Comparison of ENCODE assay signal across 15 cellular contexts in genomic region chr6:143514996-143515760, GRCh38. TPM values are rescaled to one million over a fixed set of nuclear protein-coding genes. Genes with fewer than 3 reads are reported as not detected.
DNase-seq lines count a peak whose midpoint lies in the region; ATAC-seq and TF ChIP-seq lines count a peak whose summit lies in the region.
"Had no signal": no experiment of that assay in that cellular context is flagged by ENCODE, and none has a peak within 500 bp of the region (broad histone marks: within the 10 kb centered on the region; RNA-seq: fewer than 3 reads in every experiment).

No MANE protein-coding gene starts in this region.

- no peak for TF ChIP-seq EP300 in sigmoid colon (IDR thresholded peaks at IDR 0.05)

- H3K27me3 ChIP-seq in body of pancreas (no peaks in the 10 kb centered on the region), cardiac muscle cell (no peaks in the 10 kb centered on the region), sigmoid colon (no peaks in the 10 kb centered on the region)
- no peaks in the 10 kb centered on the region for H3K27me3 ChIP-seq in naive thymus-derived CD4-positive, alpha-beta T cell (ENCODE audit: control insufficient read depth in 2 of 2, insufficient read depth in 2 of 2, low read length in 2 of 2)

- no peak for ATAC-seq in body of pancreas
- ATAC-seq in naive thymus-derived CD4-positive, alpha-beta T cell, result no peak
- no peak for ATAC-seq in HG03095 (IDR thresholded peaks at IDR 0.05; ENCODE audit: unreplicated experiment)
- ATAC-seq: stimulated activated memory B cell treated with anti-CD40 and anti-IgM and Interleukin-4, amounts not matched to agents 10 μg/mL and 1 μg/mL and 100 μg/mL, for 72 hours had no signal

- CTCF ChIA-PET in naive thymus-derived CD4-positive, alpha-beta T cell (lab: Charles Lee), result interaction anchor here (0.8 kb wide), 1 partner anchor 36 kb away, joined by 3 read pairs; no protein-coding TSS in a partner anchor

- POLR2A ChIA-PET in naive thymus-derived CD4-positive, alpha-beta T cell (lab: Charles Lee), result interaction anchor here (0.7 kb wide), 1 partner anchor 1016 kb away, joined by 3 read pairs; no protein-coding TSS in a partner anchor

- H3K27me3 Mint-ChIP-seq in naive thymus-derived CD4-positive, alpha-beta T cell, result no peaks in the 10 kb centered on the region
- H3K27me3 Mint-ChIP-seq in glutamatergic neuron (ENCODE audit: unreplicated experiment), result no peaks in the 10 kb centered on the region
- H3K27me3 Mint-ChIP-seq: stimulated activated memory B cell treated with anti-CD40 and anti-IgM and Interleukin-4, amounts not matched to agents 10 μg/mL and 1 μg/mL and 100 μg/mL, for 72 hours had no signal

- no peaks in the 10 kb centered on the region for H3K9me3 ChIP-seq in body of pancreas
- no peaks in the 10 kb centered on the region for H3K9me3 ChIP-seq in cardiac muscle cell (ENCODE audit: low read depth)
- no peaks in the 10 kb centered on the region for H3K9me3 ChIP-seq in sigmoid colon
- no peaks in the 10 kb centered on the region for H3K9me3 ChIP-seq in naive thymus-derived CD4-positive, alpha-beta T cell (ENCODE audit: control insufficient read depth in 2 of 3, low read length in 3 of 3)
- H3K9me3 ChIP-seq: prostate gland had no signal

- H3K4me3 Mint-ChIP-seq in naive thymus-derived CD4-positive, alpha-beta T cell, result no peak overlapping the region
- H3K4me3 Mint-ChIP-seq in glutamatergic neuron (ENCODE audit: unreplicated experiment), result no peak overlapping the region
- H3K4me3 Mint-ChIP-seq: activated naive CD4-positive, alpha-beta T cell treated with anti-CD3 and anti-CD28 coated beads, Interleukin-2, amount 10 ng/mL, durations not matched to agents 7 days and 5 days; stimulated activated memory B cell treated with anti-CD40 and anti-IgM and Interleukin-4, amounts not matched to agents 10 μg/mL and 1 μg/mL and 100 μg/mL, for 72 hours had no signal

- no peaks in the 10 kb centered on the region for H3K36me3 ChIP-seq in body of pancreas (replicated peaks in 1 of 2; ENCODE audit: insufficient read depth in 1 of 2, low read depth in 2 of 2)
- no peaks in the 10 kb centered on the region for H3K36me3 ChIP-seq in cardiac muscle cell
- H3K36me3 ChIP-seq in sigmoid colon, result no peaks in the 10 kb centered on the region
- no peaks in the 10 kb centered on the region for H3K36me3 ChIP-seq in naive thymus-derived CD4-positive, alpha-beta T cell (ENCODE audit: control insufficient read depth in 2 of 3, insufficient read depth in 3 of 3, low read length in 3 of 3)
- H3K36me3 ChIP-seq: BLaER1, prostate gland had no signal

- H3K4me1 Mint-ChIP-seq in naive thymus-derived CD4-positive, alpha-beta T cell, result peaks cover 17 to 43% (median 23%) of the 10 kb centered on the region in 7 donors
- no peaks in the 10 kb centered on the region for H3K4me1 Mint-ChIP-seq in glutamatergic neuron (ENCODE audit: low read depth, unreplicated experiment)

- TF ChIP-seq POLR2A in body of pancreas (IDR thresholded peaks at IDR 0.05), result no peak
- no peak for TF ChIP-seq POLR2A in sigmoid colon (IDR thresholded peaks at IDR 0.05)

- peaks cover 5 to 15% (median 10%) of the 10 kb centered on the region in 5 donors for H3K36me3 Mint-ChIP-seq in naive thymus-derived CD4-positive, alpha-beta T cell
- H3K36me3 Mint-ChIP-seq in glutamatergic neuron (ENCODE audit: unreplicated experiment), result no peaks in the 10 kb centered on the region
- H3K36me3 Mint-ChIP-seq: stimulated activated memory B cell treated with anti-CD40 and anti-IgM and Interleukin-4, amounts not matched to agents 10 μg/mL and 1 μg/mL and 100 μg/mL, for 72 hours had no signal

- peaks cover 0 to 4% (median 0%) of the 10 kb centered on the region in 11 donors for H3K9me3 Mint-ChIP-seq in naive thymus-derived CD4-positive, alpha-beta T cell
- peaks cover 6% of the 10 kb centered on the region for H3K9me3 Mint-ChIP-seq in glutamatergic neuron (ENCODE audit: unreplicated experiment)
- H3K9me3 Mint-ChIP-seq: activated naive CD4-positive, alpha-beta T cell treated with anti-CD3 and anti-CD28 coated beads, Interleukin-2, amount 10 ng/mL, durations not matched to agents 7 days and 5 days; stimulated activated memory B cell treated with anti-CD40 and anti-IgM and Interleukin-4, amounts not matched to agents 10 μg/mL and 1 μg/mL and 100 μg/mL, for 72 hours had no signal

- intact Hi-C loops in body of pancreas (cut with DNase I), result no loop called here
- intact Hi-C loops in sigmoid colon (cut with DNase I), result loop anchor here (5.0 kb wide), 1 partner anchor 63 kb away; the partner anchor contains the start of genes ADAT2 and PEX3
- intact Hi-C loops in naive thymus-derived CD4-positive, alpha-beta T cell (cut with micrococcal nuclease), result loop anchor here (5.0 to 10.0 kb wide), 2 partner anchors 327 to 450 kb away; partner anchors contain the start of genes AIG1 (in 1 of the 2) and LTV1 (in 1 of the 2)

- H3K27ac ChIP-seq in body of pancreas (no peak overlapping the region), cardiac muscle cell (no peak overlapping the region), sigmoid colon (peak overlapping the region in 2 of 4 donors; percentile 2 to 45)
- H3K27ac ChIP-seq in naive thymus-derived CD4-positive, alpha-beta T cell (ENCODE audit: low read depth, low read length), result no peak overlapping the region
- H3K27ac ChIP-seq: BLaER1, prostate gland had no signal

- peaks cover 18% of the 10 kb centered on the region for H3K4me1 ChIP-seq in body of pancreas
- peaks cover 10% of the 10 kb centered on the region for H3K4me1 ChIP-seq in cardiac muscle cell (ENCODE audit: low read depth)
- H3K4me1 ChIP-seq in sigmoid colon, result peaks cover 0 to 28% (median 19%) of the 10 kb centered on the region in 4 donors
- peaks cover 0 to 4% of the 10 kb centered on the region in 2 donors for H3K4me1 ChIP-seq in naive thymus-derived CD4-positive, alpha-beta T cell (ENCODE audit: control insufficient read depth in 2 of 2, insufficient read depth in 2 of 2, low read length in 2 of 2)
- H3K4me1 ChIP-seq: prostate gland had no signal

- DNase-seq in GM04504 (ENCODE audit: low read depth), result peak; percentile 53
- DNase-seq in body of pancreas, result peak; percentile 52 to 69 (median 58)
- peak; percentile 17 to 63 for DNase-seq in cardiac muscle cell (ENCODE audit: low read depth in 1 of 2, low spot score in 1 of 2)
- DNase-seq in sigmoid colon, result peak; percentile 66
- DNase-seq in iPS-NIHi7 (ENCODE audit: extremely low spot score), result no peak
- no peak for DNase-seq in naive thymus-derived CD4-positive, alpha-beta T cell
- DNase-seq in glutamatergic neuron, result no peak
- DNase-seq: activated naive CD4-positive, alpha-beta T cell treated with anti-CD3 and anti-CD28 coated beads, Interleukin-2, amount 10 ng/mL, durations not matched to agents 7 days and 5 days; NCI-H526; RPMI8226; stimulated activated CD4-positive, alpha-beta T cell treated with anti-CD3 and anti-CD28 coated beads, Interleukin-2, amount 100 ng/mL, for 24 hours had no signal

- WGBS in body of pancreas, 2 donors, result 39 to 44% methylated on average over 15 of the region's 15 CpGs
- WGBS in sigmoid colon, 2 donors, result 83 to 84% methylated on average over 15 of the region's 15 CpGs

- no peak overlapping the region for H3K4me3 ChIP-seq in body of pancreas
- H3K4me3 ChIP-seq in cardiac muscle cell, result no peak overlapping the region
- no peak overlapping the region for H3K4me3 ChIP-seq in sigmoid colon
- H3K4me3 ChIP-seq in naive thymus-derived CD4-positive, alpha-beta T cell (ENCODE audit: low read length), result no peak overlapping the region
- H3K4me3 ChIP-seq: BLaER1, prostate gland had no signal

- TF ChIP-seq CTCF in body of pancreas (IDR thresholded peaks at IDR 0.05) (no peak), cardiac muscle cell (IDR thresholded peaks at IDR 0.05; ENCODE audit: low read depth, low read length) (no peak), sigmoid colon (IDR thresholded peaks at IDR 0.05) (no peak), glutamatergic neuron (IDR thresholded peaks at IDR 0.05; ENCODE audit: partially characterized antibody, unreplicated experiment) (no peak)

- no peak overlapping the region for H3K27ac Mint-ChIP-seq in naive thymus-derived CD4-positive, alpha-beta T cell
- H3K27ac Mint-ChIP-seq in glutamatergic neuron (ENCODE audit: unreplicated experiment), result no peak overlapping the region
- H3K27ac Mint-ChIP-seq: activated naive CD4-positive, alpha-beta T cell treated with anti-CD3 and anti-CD28 coated beads, Interleukin-2, amount 10 ng/mL, durations not matched to agents 7 days and 5 days; stimulated activated memory B cell treated with anti-CD40 and anti-IgM and Interleukin-4, amounts not matched to agents 10 μg/mL and 1 μg/mL and 100 μg/mL, for 72 hours had no signal

RNA-seq across cellular contexts. Expression of gene FUCA2, which starts 3.7 kb away (rescaled TPM):
- total RNA-seq in body of pancreas (10 to 100 TPM; 15.3 to 83.1 TPM), cardiac muscle cell (16.1 and 19.8 TPM in 2 replicates), sigmoid colon (10 to 100 TPM; 14.9 to 24.3 (median 19.7) TPM), glutamatergic neuron (ENCODE audit: unreplicated experiment) (19.2 TPM)
- polyA plus RNA-seq in cardiac muscle cell (32.6 and 44.4 TPM in 2 replicates), sigmoid colon (10 to 100 TPM; 16.2 to 51.4 (median 22.7) TPM)
- total RNA-seq in naive thymus-derived CD4-positive, alpha-beta T cell, result 10 to 100 TPM in 2 of 5 experiments, 1 to 10 TPM in 3; 5.3 to 14.9 (median 6.7) TPM
- polyA plus RNA-seq in naive thymus-derived CD4-positive, alpha-beta T cell, result 1 to 10 TPM; 4.4 to 5.4 TPM

Comparison
In these comparisons a context has a peak if more than half of its experiments do, and no peak if none do; other contexts are left out.
1. DNase-seq: peak in GM04504 (single experiment), body of pancreas (4 of 4), cardiac muscle cell (2 of 2) and sigmoid colon (single experiment); none in iPS-NIHi7 (single experiment), naive thymus-derived CD4-positive, alpha-beta T cell (0 of 9) and glutamatergic neuron (single experiment).